Comparison of ENCODE assay signal across 16 cellular contexts in genomic region chr17:8490256-8491023, GRCh38. TPM values are rescaled to one million over a fixed set of nuclear protein-coding genes. Genes with fewer than 3 reads are reported as not detected.
DNase-seq lines count a peak whose midpoint lies in the region; ATAC-seq and TF ChIP-seq lines count a peak whose summit lies in the region.
"Had no signal": no experiment of that assay in that cellular context is flagged by ENCODE, and none has a peak within 500 bp of the region (broad histone marks: within the 10 kb centered on the region; RNA-seq: fewer than 3 reads in every experiment).

No MANE protein-coding gene starts in this region.

- 0 out of 2 replicates have a peak overlapping the region, but pooled peaks have one; percentile 11 for H3K4me2 ChIP-seq in BLaER1

- peaks cover 100% of the 10 kb centered on the region for H3K36me3 ChIP-seq in BLaER1
- peaks cover 31% of the 10 kb centered on the region for H3K36me3 ChIP-seq in neutrophil

- H3K9me3 Mint-ChIP-seq in HFFc6 = no peaks in the 10 kb centered on the region
- H3K9me3 Mint-ChIP-seq in effector memory CD8-positive, alpha-beta T cell = peaks cover 0 to 3% of the 10 kb centered on the region in 2 donors

- H4K20me1 ChIP-seq in BLaER1 = peaks cover 34% of the 10 kb centered on the region

- DNase-seq in HFFc6 (no peak), epithelial cell of esophagus (ENCODE audit: low read depth) (peak; percentile 21), AG20443 (ENCODE audit: low spot score) (no peak), GOT3 (lab: John Stamatoyannopoulos, UW) (no peak)
- no peak for DNase-seq in effector memory CD8-positive, alpha-beta T cell
- DNase-seq: CD4-positive, CD25-positive, alpha-beta regulatory T cell; DMS79 treated with DMSO at 0.1 percent for 48 hours; KG1; NCI-H1436; NCI-H2029; NCI-H2171; NCI-H446 treated with DMSO at 0.1 percent for 48 hours; NK-92 treated with Interleukin-12 subunit alpha and Interleukin-12 subunit beta, amount 100 ng/mL, for 24 hours; SIG-M5 had no signal

- H3K4me3 ChIP-seq in BLaER1 = no peak overlapping the region
- no peak overlapping the region for H3K4me3 ChIP-seq in epithelial cell of esophagus (ENCODE audit: low read length)
- H3K4me3 ChIP-seq in neutrophil (ENCODE audit: low read depth in 1 of 2, low read length in 1 of 2) = no peak overlapping the region

- H3K4me1 Mint-ChIP-seq in HFFc6 (ENCODE audit: low read depth) = peaks cover 31% of the 10 kb centered on the region
- H3K4me1 Mint-ChIP-seq in effector memory CD8-positive, alpha-beta T cell (ENCODE audit: low read depth in 2 of 2) = no peaks in the 10 kb centered on the region

- H3K27ac Mint-ChIP-seq in HFFc6 = peak overlapping the region; percentile 42
- H3K27ac Mint-ChIP-seq in effector memory CD8-positive, alpha-beta T cell = no peak overlapping the region

- no peak overlapping the region for H3K4me3 Mint-ChIP-seq in HFFc6
- no peak overlapping the region for H3K4me3 Mint-ChIP-seq in effector memory CD8-positive, alpha-beta T cell
- H3K4me3 Mint-ChIP-seq: CD4-positive, CD25-positive, alpha-beta regulatory T cell had no signal

- H3K27me3 ChIP-seq in BLaER1 = no peaks in the 10 kb centered on the region
- H3K27me3 ChIP-seq in neutrophil = no peaks in the 10 kb centered on the region

- peaks cover 5% of the 10 kb centered on the region; the same call in 1 of the 2 replicates for H3K27me3 Mint-ChIP-seq in HFFc6 (ENCODE audit: insufficient read depth)
- H3K27me3 Mint-ChIP-seq in effector memory CD8-positive, alpha-beta T cell = no peaks in the 10 kb centered on the region
- H3K27me3 Mint-ChIP-seq: CD4-positive, CD25-positive, alpha-beta regulatory T cell had no signal

- H3K4me1 ChIP-seq in BLaER1 = peaks cover 7% of the 10 kb centered on the region; the same call in 1 of the 2 replicates
- H3K4me1 ChIP-seq in neutrophil (ENCODE audit: control insufficient read depth in 1 of 2, insufficient read depth in 1 of 2, low read depth in 1 of 2, low read length in 1 of 2) = no peaks in the 10 kb centered on the region

- H3K27ac ChIP-seq in BLaER1 (no peak overlapping the region), neutrophil (peak overlapping the region; percentile 23)

- H3K36me3 Mint-ChIP-seq in HFFc6 (ENCODE audit: low read depth) = peaks cover 34% of the 10 kb centered on the region
- H3K36me3 Mint-ChIP-seq in effector memory CD8-positive, alpha-beta T cell (ENCODE audit: insufficient read depth) = no peaks in the 10 kb centered on the region

- H3K9me3 ChIP-seq in BLaER1 = no peaks in the 10 kb centered on the region
- no peaks in the 10 kb centered on the region for H3K9me3 ChIP-seq in neutrophil

- TF ChIP-seq CTCF in HFFc6 (IDR thresholded peaks at IDR 0.05) = no peak
- TF ChIP-seq CTCF in epithelial cell of esophagus (IDR thresholded peaks at IDR 0.05; ENCODE audit: insufficient read depth, low read depth, low read length, missing control alignments) = no peak
- no peak for TF ChIP-seq CTCF in neutrophil (IDR thresholded peaks at IDR 0.05)

- ATAC-seq in effector memory CD8-positive, alpha-beta T cell (replicated peaks) = no peak

- no peak overlapping the region for H3K9ac ChIP-seq in BLaER1

RNA-seq across cellular contexts. Expression of gene NDEL1, which starts 54.8 kb away (rescaled TPM):
- total RNA-seq in HFFc6 (2021; fragmentation: NEBNext Ultra II Directional; extraction: Animal tissue kit (Norgen Biotek cat#: 25700)) = 10 to 100 TPM; 65.4 to 79.1 (median 69.2) TPM
